In the genomic region with DNA sequence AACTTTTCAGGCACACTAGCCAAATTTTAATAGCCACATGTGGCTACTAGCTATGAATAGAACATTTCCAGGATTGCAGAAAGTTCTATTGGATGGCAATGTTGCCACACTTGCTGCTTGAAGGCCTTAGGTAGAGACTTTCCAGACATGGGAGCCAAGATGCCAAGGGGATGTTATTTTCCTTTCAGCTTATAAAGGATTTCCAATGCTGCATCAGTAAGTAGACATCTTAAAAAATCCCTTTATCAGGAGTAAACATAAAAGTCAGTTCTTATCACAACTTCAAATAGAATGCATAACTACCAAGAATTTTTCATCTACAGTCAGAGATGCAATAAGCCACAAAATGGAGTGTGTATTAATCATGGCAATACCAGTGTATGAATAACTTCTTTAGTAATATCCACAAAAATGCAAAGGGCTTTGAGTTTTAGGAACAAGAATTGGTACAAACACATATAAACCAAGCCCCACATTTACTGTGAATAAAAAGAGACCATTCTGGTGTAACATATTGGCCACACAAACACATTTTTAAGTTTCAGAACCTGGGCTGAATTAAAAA, we compare ENCODE assay signal across 1 cellular context.
TF ChIP-seq lines count a peak whose summit lies in the region.

No MANE protein-coding gene starts in this region.

TF ChIP-seq in IMR-90, 13 proteins besides CTCF, POLR2A, EP300 and RAD21:
- TF ChIP-seq, protein P1, sequence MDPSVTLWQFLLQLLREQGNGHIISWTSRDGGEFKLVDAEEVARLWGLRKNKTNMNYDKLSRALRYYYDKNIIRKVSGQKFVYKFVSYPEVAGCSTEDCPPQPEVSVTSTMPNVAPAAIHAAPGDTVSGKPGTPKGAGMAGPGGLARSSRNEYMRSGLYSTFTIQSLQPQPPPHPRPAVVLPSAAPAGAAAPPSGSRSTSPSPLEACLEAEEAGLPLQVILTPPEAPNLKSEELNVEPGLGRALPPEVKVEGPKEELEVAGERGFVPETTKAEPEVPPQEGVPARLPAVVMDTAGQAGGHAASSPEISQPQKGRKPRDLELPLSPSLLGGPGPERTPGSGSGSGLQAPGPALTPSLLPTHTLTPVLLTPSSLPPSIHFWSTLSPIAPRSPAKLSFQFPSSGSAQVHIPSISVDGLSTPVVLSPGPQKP (IDR thresholded peaks at IDR 0.05; ENCODE audit: borderline replicate concordance, low read depth, low read length), result no peak
- TF ChIP-seq CEBPB (IDR thresholded peaks at IDR 0.05; ENCODE audit: low read depth, low read length) (no peak), FOS (IDR thresholded peaks at IDR 0.05; ENCODE audit: low read depth, low read length) (no peak), MAFK (IDR thresholded peaks at IDR 0.05; ENCODE audit: low read depth, low read length) (no peak), MAZ (IDR thresholded peaks at IDR 0.05; ENCODE audit: borderline replicate concordance, low read depth, low read length) (no peak), CHD1 (IDR thresholded peaks at IDR 0.05; ENCODE audit: low read depth, low read length) (no peak), USF2 (IDR thresholded peaks at IDR 0.05; ENCODE audit: low read depth, low read length) (no peak), MXI1 (IDR thresholded peaks at IDR 0.05; ENCODE audit: borderline replicate concordance, low read depth, low read length) (no peak)
